ENCODE assay signal across 9 cellular contexts in the genomic region with DNA sequence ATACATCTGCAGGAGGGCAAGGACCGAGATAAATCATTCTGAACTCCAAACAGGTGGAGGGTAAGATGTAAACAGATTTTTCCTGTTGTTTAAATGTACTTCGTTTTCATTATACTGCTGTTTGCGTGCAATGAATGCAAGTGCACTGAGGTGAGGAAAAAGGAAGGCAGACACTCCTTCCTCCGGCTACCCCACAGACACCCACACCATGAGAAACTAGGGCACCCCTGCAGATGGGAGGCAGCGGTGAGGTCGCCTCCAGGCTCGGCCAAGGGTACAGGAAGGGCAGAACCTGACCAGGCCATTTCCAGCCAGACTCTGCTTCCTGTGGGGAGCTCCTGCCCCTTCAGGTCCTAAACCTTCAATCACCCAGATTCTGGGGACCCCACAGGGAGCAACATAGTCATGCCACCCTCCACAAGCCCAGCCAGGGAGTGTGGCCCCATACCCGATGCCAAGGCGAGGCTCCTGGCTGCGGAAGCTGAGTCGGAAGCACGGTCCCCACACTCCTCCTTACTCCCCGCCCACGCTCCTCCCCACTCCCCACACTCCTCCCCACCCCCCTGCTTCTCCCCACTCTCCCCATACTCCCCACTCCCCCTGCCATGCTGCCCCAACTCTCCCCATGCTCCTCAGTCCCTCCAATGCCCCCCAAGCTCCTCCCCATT. TPM values are rescaled to one million over a fixed set of nuclear protein-coding genes. Genes with fewer than 3 reads are reported as not detected.
A peak's percentile ranks its signal among the peaks of the same experiment; 100 is the strongest.
DNase-seq lines count a peak whose midpoint lies in the region; ATAC-seq, FAIRE-seq and TF ChIP-seq lines count a peak whose summit lies in the region.
"Had no signal": no experiment of that assay in that cellular context is flagged by ENCODE, and none has a peak within 500 bp of the region (broad histone marks: within the 10 kb centered on the region; RNA-seq: fewer than 3 reads in every experiment).

No MANE protein-coding gene starts in this region.

- peaks cover 0 to 11% of the 10 kb centered on the region in 2 donors for H3K4me1 ChIP-seq in small intestine (ENCODE audit: control insufficient read depth in 2 of 2, insufficient read depth in 1 of 2, low read depth in 1 of 2, low read length in 1 of 2)

- no peaks in the 10 kb centered on the region for H3K27me3 ChIP-seq in small intestine (ENCODE audit: control insufficient read depth in 2 of 2, insufficient read depth in 2 of 2, low read length in 2 of 2)
- H3K27me3 ChIP-seq: suprapubic skin had no signal

- peak overlapping the region; percentile 78 to 94 (median 87) for H3K27ac Mint-ChIP-seq in brain

- H3K4me3 Mint-ChIP-seq in brain: peak overlapping the region in 3 of 5 experiments; percentile 30 to 55 (median 39)

- no peaks in the 10 kb centered on the region for H3K36me3 ChIP-seq in small intestine (ENCODE audit: control insufficient read depth in 2 of 2, insufficient read depth in 2 of 2, low read length in 2 of 2)
- H3K36me3 ChIP-seq: suprapubic skin had no signal

- ATAC-seq in GM18861 (IDR thresholded peaks at IDR 0.05; ENCODE audit: unreplicated experiment) (peak; percentile 31), GM19455 (IDR thresholded peaks at IDR 0.05; ENCODE audit: unreplicated experiment) (no peak)

- 53 to 65% (median 58%) methylated on average over 14 of the region's 14 CpGs for WGBS in small intestine, 3 donors

- no peak for TF ChIP-seq CTCF in RWPE1 (conservative IDR thresholded peaks at IDR 0.05; ENCODE audit: low read depth)
- TF ChIP-seq CTCF in brain (conservative IDR thresholded peaks at IDR 0.05): no peak

- no peak for FAIRE-seq in small intestine (lab: Jason Lieb, UNC)

- H3K9me3 ChIP-seq in small intestine (ENCODE audit: control insufficient read depth, low read depth): no peaks in the 10 kb centered on the region
- H3K9me3 ChIP-seq: suprapubic skin had no signal

- H3K36me3 Mint-ChIP-seq in brain: peaks cover 6% of the 10 kb centered on the region

- POLR2A ChIA-PET in RWPE1 (lab: Yijun Ruan, JAX; ENCODE audit: low non-redundant PET): no interaction called here

- no peak overlapping the region for H3K4me3 ChIP-seq in small intestine (ENCODE audit: low read depth in 1 of 2, low read length in 2 of 2)

- CTCF ChIA-PET in RWPE1 (lab: Yijun Ruan, JAX): interaction anchor here (0.5 to 0.6 kb wide), 2 partner anchors 35 to 78 kb away, joined by 3 to 4 read pairs; no protein-coding TSS in a partner anchor

- DNase-seq in RWPE1 (ENCODE audit: low spot score) (no peak), small intestine (no peak), COR-L47 (lab: John Stamatoyannopoulos, UW) (no peak)
- DNase-seq in stimulated activated CD4-positive, alpha-beta T cell treated with anti-CD3 and anti-CD28 coated beads, Interleukin-2, amount 100 ng/mL, for 4 hours (ENCODE audit: low read depth): peak; percentile 19
- DNase-seq: SHP77 treated with DMSO at 0.1 percent for 48 hours had no signal

- peaks cover 72% of the 10 kb centered on the region for H3K4me1 Mint-ChIP-seq in brain

- H3K27me3 Mint-ChIP-seq in brain: no peaks in the 10 kb centered on the region

- no peaks in the 10 kb centered on the region for H3K9me3 Mint-ChIP-seq in brain

- peak overlapping the region; percentile 64 for H3K27ac ChIP-seq in RWPE1
- no peak overlapping the region for H3K27ac ChIP-seq in small intestine (ENCODE audit: low read depth in 1 of 2, low read length in 1 of 2)

RNA-seq across cellular contexts. Expression of gene VAV2, which starts 37.1 kb away (rescaled TPM):
- polyA plus RNA-seq in brain (ENCODE audit: insufficient read depth, low read depth, low replicate concordance) (80.6 TPM), small intestine (10 to 100 TPM; 26.7 to 40.3 (median 32.2) TPM)
